18 cellular contexts compared by ENCODE assay signal in the genomic region with DNA sequence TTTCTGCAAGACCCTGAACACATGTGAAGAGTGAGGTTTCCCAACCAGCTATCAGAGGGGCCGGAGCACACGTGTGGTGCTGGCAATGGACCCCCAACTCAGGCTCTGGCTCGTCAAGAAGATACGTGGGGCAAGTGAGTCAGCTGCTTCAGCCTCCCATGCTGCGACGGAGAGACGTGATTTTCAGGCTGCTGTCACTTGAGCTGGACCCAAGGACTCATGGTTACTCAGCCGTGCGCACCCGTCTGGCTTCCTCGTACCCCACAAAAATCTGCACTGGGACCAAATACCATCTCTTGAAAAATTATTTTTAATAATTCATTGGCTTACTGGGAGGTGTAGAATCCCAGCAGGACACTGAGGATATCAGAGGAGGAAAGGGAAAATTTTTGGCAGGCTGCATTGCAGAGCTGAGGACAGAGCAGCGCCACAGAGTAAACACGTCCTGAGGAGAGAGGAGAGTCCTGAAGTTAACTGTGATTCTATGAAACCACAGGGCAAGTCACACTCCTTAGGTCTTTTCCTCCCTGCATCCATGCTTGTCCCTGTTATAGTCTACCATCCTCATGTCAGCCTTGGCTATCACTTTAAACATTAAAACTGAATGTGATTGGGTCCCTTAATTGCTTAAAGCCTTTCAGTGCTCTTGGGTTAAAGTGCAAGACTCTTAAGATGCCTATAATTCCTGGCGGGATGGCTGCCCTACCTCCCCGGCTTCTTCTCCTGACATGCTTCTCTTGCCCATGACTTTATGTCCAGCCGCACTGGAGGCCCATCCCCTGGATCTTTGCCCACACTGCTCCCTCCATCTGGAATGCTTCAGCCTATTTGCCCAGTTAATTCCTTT.
A peak's percentile ranks its signal among the peaks of the same experiment; 100 is the strongest.
DNase-seq lines count a peak whose midpoint lies in the region; ATAC-seq and TF ChIP-seq lines count a peak whose summit lies in the region.
"Had no signal": no experiment of that assay in that cellular context is flagged by ENCODE, and none has a peak within 500 bp of the region (broad histone marks: within the 10 kb centered on the region; RNA-seq: fewer than 3 reads in every experiment).

No MANE protein-coding gene starts in this region.

- H2AFZ ChIP-seq in PC-9: 0 out of 2 replicates have a peak overlapping the region, but pooled peaks have one; percentile 23

- H3K27ac ChIP-seq in PC-9 (no peak overlapping the region), endodermal cell (ENCODE audit: low read depth, low read length) (no peak overlapping the region), prostate gland (peak overlapping the region; percentile 26 to 33), vagina (peak overlapping the region; percentile 11)

- H3K36me3 Mint-ChIP-seq in endodermal cell (ENCODE audit: low read depth): no peaks in the 10 kb centered on the region
- no peaks in the 10 kb centered on the region for H3K36me3 Mint-ChIP-seq in WTC11
- H3K36me3 Mint-ChIP-seq: CD14-positive monocyte had no signal

- DNase-seq in PC-9 (no peak), endodermal cell (no peak), prostate gland (ENCODE audit: low spot score) (no peak), vagina (ENCODE audit: extremely low spot score in 2 of 2) (no peak), midbrain (lab: John Stamatoyannopoulos, UW) (no peak), WTC11 (ENCODE audit: low spot score) (no peak)
- DNase-seq in stimulated activated naive CD4-positive, alpha-beta T cell treated with Interleukin-2 at 50 U/mL for 16 hours (lab: John Stamatoyannopoulos, UW): no peak
- DNase-seq: AML-193; NCI-H1092 treated with DMSO at 0.1 percent for 48 hours; NCI-H146; NCI-H2081 treated with DMSO at 0.1 percent for 48 hours; NCI-H446 treated with DMSO at 0.1 percent for 48 hours; NCI-H69; NK-92 treated with Interleukin-12 subunit alpha and Interleukin-12 subunit beta, amount 100 ng/mL, for 24 hours; SHP77; SK-N-SH had no signal

- H3K27me3 ChIP-seq in PC-9 (ENCODE audit: insufficient read depth, low read depth) (peaks cover 49% of the 10 kb centered on the region), endodermal cell (ENCODE audit: control insufficient read depth, insufficient read depth, low read length, poor library complexity, severe bottlenecking) (peaks cover 10% of the 10 kb centered on the region), prostate gland (replicated peaks; ENCODE audit: insufficient read depth) (no peaks in the 10 kb centered on the region), vagina (no peaks in the 10 kb centered on the region)

- H3K4me1 ChIP-seq in PC-9 (replicated peaks; ENCODE audit: insufficient read depth): no peaks in the 10 kb centered on the region
- H3K4me1 ChIP-seq in endodermal cell (ENCODE audit: control insufficient read depth, insufficient read depth, low read length): peaks cover 13% of the 10 kb centered on the region
- H3K4me1 ChIP-seq in prostate gland (replicated peaks): no peaks in the 10 kb centered on the region
- no peaks in the 10 kb centered on the region for H3K4me1 ChIP-seq in vagina

- intact Hi-C loops in PC-9 (cut with micrococcal nuclease; ENCODE audit: unreplicated experiment) (no loop called here), prostate gland (cut with DNase I) (loop anchor here (2.0 to 5.0 kb wide), 3 partner anchors 40 to 111 kb away; no protein-coding TSS in a partner anchor), vagina (cut with DNase I) (no loop called here)

- H4K20me1 ChIP-seq in PC-9 (ENCODE audit: insufficient read depth): no peaks in the 10 kb centered on the region

- no peak overlapping the region for H3K9ac ChIP-seq in endodermal cell (ENCODE audit: extremely low read depth, low read length, poor library complexity, severe bottlenecking)
- H3K9ac ChIP-seq: SK-N-SH had no signal

- H3K9me2 ChIP-seq in PC-9 (ENCODE audit: insufficient read depth): no peaks in the 10 kb centered on the region
- H3K9me2 ChIP-seq: SK-N-SH had no signal

- H3K36me3 ChIP-seq in PC-9 (ENCODE audit: low read depth) (no peaks in the 10 kb centered on the region), endodermal cell (ENCODE audit: control insufficient read depth, insufficient read depth, low read length) (no peaks in the 10 kb centered on the region), prostate gland (no peaks in the 10 kb centered on the region), vagina (no peaks in the 10 kb centered on the region)

- H3K27me3 Mint-ChIP-seq in endodermal cell (ENCODE audit: insufficient read depth) (peaks cover 11% of the 10 kb centered on the region), WTC11 (ENCODE audit: low read depth) (peaks cover 5% of the 10 kb centered on the region; the same call in 1 of the 2 replicates)

- H3K4me2 ChIP-seq in PC-9: no peak overlapping the region
- H3K4me2 ChIP-seq: SK-N-SH had no signal

- no peak for TF ChIP-seq CTCF in PC-9 (conservative IDR thresholded peaks at IDR 0.05)
- TF ChIP-seq CTCF in endodermal cell (conservative IDR thresholded peaks at IDR 0.05): no peak
- no peak for TF ChIP-seq CTCF in prostate gland (IDR thresholded peaks at IDR 0.05)
- no peak for TF ChIP-seq CTCF in vagina (IDR thresholded peaks at IDR 0.05)
- no peak for TF ChIP-seq CTCF in WTC11 (IDR thresholded peaks at IDR 0.05)

- H3K9me3 Mint-ChIP-seq in endodermal cell: peaks cover 9% of the 10 kb centered on the region
- peaks cover 6% of the 10 kb centered on the region for H3K9me3 Mint-ChIP-seq in WTC11

- 91 to 95% methylated on average over 9 to 16 of the region's 16 CpGs for WGBS in endodermal cell (ENCODE audit: insufficient coverage in 1 of 2, insufficient read length in 1 of 2), 2 experiments
- 55% methylated on average over 16 of the region's 16 CpGs for WGBS in prostate gland

- BruUV-seq in PC-9 (replicated peaks; lab: Mats Ljungman, UMichigan): no TSS peak

- TF ChIP-seq POLR2A in prostate gland (IDR thresholded peaks at IDR 0.05) (no peak), vagina (IDR thresholded peaks at IDR 0.05) (no peak)

- no peaks in the 10 kb centered on the region for H3F3A ChIP-seq in PC-9 (ENCODE audit: insufficient read depth, low read depth)

- no peak overlapping the region for H3K4me3 ChIP-seq in PC-9
- H3K4me3 ChIP-seq in endodermal cell (ENCODE audit: low read length): peak overlapping the region; percentile 16
- no peak overlapping the region for H3K4me3 ChIP-seq in prostate gland
- no peak overlapping the region for H3K4me3 ChIP-seq in vagina
- H3K4me3 ChIP-seq: K562 had no signal

- no peak for ATAC-seq in WTC11
- ATAC-seq: K562 had no signal

- POLR2A ChIA-PET in PC-9 (lab: Charles Lee; ENCODE audit: unreplicated experiment): no interaction called here
- POLR2A ChIA-PET in WTC11 (lab: Charles Lee): no interaction called here

- no peaks in the 10 kb centered on the region for H3K9me3 ChIP-seq in PC-9 (ENCODE audit: insufficient read depth, low read depth)
- no peaks in the 10 kb centered on the region for H3K9me3 ChIP-seq in endodermal cell (ENCODE audit: control insufficient read depth, low read length)
- H3K9me3 ChIP-seq in prostate gland: no peaks in the 10 kb centered on the region
- H3K9me3 ChIP-seq in vagina: no peaks in the 10 kb centered on the region
- H3K9me3 ChIP-seq: SK-N-SH had no signal

- H3K4me3 Mint-ChIP-seq in endodermal cell (no peak overlapping the region), WTC11 (no peak overlapping the region)
- H3K4me3 Mint-ChIP-seq: CD14-positive monocyte had no signal

- CTCF ChIA-PET in PC-9 (lab: Charles Lee) (no interaction called here), WTC11 (lab: Charles Lee) (interaction anchor here (0.9 kb wide), 1 partner anchor 65 kb away, joined by 3 read pairs; no protein-coding TSS in a partner anchor)

- H3K4me1 Mint-ChIP-seq in endodermal cell: peaks cover 45% of the 10 kb centered on the region
- peaks cover 27% of the 10 kb centered on the region for H3K4me1 Mint-ChIP-seq in WTC11
- H3K4me1 Mint-ChIP-seq: CD14-positive monocyte had no signal

- no peaks in the 10 kb centered on the region for H3K79me2 ChIP-seq in PC-9 (ENCODE audit: low read depth)

- no peak overlapping the region for H3K27ac Mint-ChIP-seq in endodermal cell
- H3K27ac Mint-ChIP-seq in WTC11: no peak overlapping the region
- H3K27ac Mint-ChIP-seq: CD14-positive monocyte had no signal

TF ChIP-seq in WTC11, 78 proteins besides CTCF, POLR2A, EP300 and RAD21 (continues in another document):
- TF ChIP-seq, protein P1, sequence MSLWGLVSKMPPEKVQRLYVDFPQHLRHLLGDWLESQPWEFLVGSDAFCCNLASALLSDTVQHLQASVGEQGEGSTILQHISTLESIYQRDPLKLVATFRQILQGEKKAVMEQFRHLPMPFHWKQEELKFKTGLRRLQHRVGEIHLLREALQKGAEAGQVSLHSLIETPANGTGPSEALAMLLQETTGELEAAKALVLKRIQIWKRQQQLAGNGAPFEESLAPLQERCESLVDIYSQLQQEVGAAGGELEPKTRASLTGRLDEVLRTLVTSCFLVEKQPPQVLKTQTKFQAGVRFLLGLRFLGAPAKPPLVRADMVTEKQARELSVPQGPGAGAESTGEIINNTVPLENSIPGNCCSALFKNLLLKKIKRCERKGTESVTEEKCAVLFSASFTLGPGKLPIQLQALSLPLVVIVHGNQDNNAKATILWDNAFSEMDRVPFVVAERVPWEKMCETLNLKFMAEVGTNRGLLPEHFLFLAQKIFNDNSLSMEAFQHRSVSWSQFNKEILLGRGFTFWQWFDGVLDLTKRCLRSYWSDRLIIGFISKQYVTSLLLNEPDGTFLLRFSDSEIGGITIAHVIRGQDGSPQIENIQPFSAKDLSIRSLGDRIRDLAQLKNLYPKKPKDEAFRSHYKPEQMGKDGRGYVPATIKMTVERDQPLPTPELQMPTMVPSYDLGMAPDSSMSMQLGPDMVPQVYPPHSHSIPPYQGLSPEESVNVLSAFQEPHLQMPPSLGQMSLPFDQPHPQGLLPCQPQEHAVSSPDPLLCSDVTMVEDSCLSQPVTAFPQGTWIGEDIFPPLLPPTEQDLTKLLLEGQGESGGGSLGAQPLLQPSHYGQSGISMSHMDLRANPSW (CRISPR knock-in tag; conservative IDR thresholded peaks at IDR 0.05; ENCODE audit: low read depth): no peak
- no peak for TF ChIP-seq JUN (CRISPR knock-in tag; IDR thresholded peaks at IDR 0.05)
- TF ChIP-seq GTF2I (CRISPR knock-in tag; conservative IDR thresholded peaks at IDR 0.05): no peak
- TF ChIP-seq NR1H2 (CRISPR knock-in tag; IDR thresholded peaks at IDR 0.05): no peak
- TF ChIP-seq, protein P2, sequence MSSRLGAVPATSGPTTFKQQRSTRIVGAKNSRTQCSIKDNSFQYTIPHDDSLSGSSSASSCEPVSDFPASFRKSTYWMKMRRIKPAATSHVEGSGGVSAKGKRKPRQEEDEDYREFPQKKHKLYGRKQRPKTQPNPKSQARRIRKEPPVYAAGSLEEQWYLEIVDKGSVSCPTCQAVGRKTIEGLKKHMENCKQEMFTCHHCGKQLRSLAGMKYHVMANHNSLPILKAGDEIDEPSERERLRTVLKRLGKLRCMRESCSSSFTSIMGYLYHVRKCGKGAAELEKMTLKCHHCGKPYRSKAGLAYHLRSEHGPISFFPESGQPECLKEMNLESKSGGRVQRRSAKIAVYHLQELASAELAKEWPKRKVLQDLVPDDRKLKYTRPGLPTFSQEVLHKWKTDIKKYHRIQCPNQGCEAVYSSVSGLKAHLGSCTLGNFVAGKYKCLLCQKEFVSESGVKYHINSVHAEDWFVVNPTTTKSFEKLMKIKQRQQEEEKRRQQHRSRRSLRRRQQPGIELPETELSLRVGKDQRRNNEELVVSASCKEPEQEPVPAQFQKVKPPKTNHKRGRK (CRISPR knock-in tag; IDR thresholded peaks at IDR 0.05; ENCODE audit: borderline replicate concordance): no peak
- no peak for TF ChIP-seq HMGA2 (CRISPR knock-in tag; IDR thresholded peaks at IDR 0.05)

Comparison
In these comparisons a context has a peak if more than half of its experiments do, and no peak if none do; other contexts are left out.
1. H3K27ac ChIP-seq: peak in prostate gland (2 of 2) and vagina (single experiment); none in PC-9 (single experiment) and endodermal cell (single experiment).